Comparison of ENCODE assay signal across 21 cellular contexts in the genomic region with DNA sequence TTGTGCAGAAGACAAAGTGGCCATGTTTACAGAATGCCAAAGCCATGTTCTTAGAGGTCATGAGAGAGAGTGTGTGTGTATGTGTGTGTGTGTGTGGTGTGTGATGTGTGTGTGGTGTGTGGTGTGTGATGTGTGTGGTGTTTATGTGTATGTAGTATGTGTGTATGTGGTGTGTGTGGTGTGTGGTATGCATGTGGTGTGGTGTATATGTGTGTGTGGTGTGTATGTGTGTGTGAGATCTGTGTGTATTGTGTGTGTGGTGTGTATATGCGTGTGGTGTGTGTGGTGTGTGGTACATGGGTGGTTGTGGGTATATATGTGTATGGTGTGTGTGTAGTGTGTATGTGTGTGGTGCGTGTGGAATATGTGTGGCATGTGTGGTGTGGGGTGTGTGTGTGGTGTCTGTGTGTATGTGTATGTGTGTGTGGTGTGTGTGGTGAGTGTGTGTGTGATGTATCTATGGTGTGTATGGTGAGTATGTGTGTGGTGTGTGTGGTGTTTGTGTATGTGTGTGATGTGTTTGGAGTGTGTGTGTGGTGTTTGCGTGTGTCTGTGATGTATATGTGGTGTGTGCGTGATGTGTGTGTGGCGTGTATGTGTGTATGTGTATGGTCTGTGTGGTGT. TPM values are rescaled to one million over a fixed set of nuclear protein-coding genes. Genes with fewer than 3 reads are reported as not detected.
DNase-seq lines count a peak whose midpoint lies in the region; ATAC-seq, FAIRE-seq and TF ChIP-seq lines count a peak whose summit lies in the region.
"Had no signal": no experiment of that assay in that cellular context is flagged by ENCODE, and none has a peak within 500 bp of the region (broad histone marks: within the 10 kb centered on the region; RNA-seq: fewer than 3 reads in every experiment).

No MANE protein-coding gene starts in this region.

- POLR2A ChIA-PET in HEK293 (lab: Yijun Ruan, JAX): no interaction called here

- H3K18ac ChIP-seq in neuronal stem cell (ENCODE audit: low read length): peak overlapping the region; percentile 85

- H2BK5ac ChIP-seq in neuronal stem cell (ENCODE audit: low read length): peak overlapping the region; percentile 82

- H3K4ac ChIP-seq in neuronal stem cell (ENCODE audit: low read length): peak overlapping the region; percentile 46

- peak overlapping the region; percentile 94 for H2AK5ac ChIP-seq in neuronal stem cell (ENCODE audit: low read depth, low read length)

- DNase-seq in bronchial epithelial cell (ENCODE audit: low read depth) (no peak), neuronal stem cell (ENCODE audit: low spot score) (no peak), endodermal cell (no peak), DMS53 treated with DMSO at 0.1 percent for 48 hours (lab: John Stamatoyannopoulos, UW; ENCODE audit: unreplicated experiment) (no peak)
- DNase-seq: C1 segment of cervical spinal cord, GF-D8, GOT3, HFFc6, Karpas-422, MG63, NCI-H1092, NCI-H146, NCI-H2081, NCI-H748 treated with DMSO at 0.1 percent for 48 hours, OCI-M1, SIG-M5 had no signal

- peak; percentile 100 for FAIRE-seq in bronchial epithelial cell (lab: Jason Lieb, UNC)

- H2BK12ac ChIP-seq in neuronal stem cell (ENCODE audit: low read length): peak overlapping the region; percentile 84

- H3K36me3 Mint-ChIP-seq in endodermal cell (ENCODE audit: low read depth): no peaks in the 10 kb centered on the region

- H3K9me3 Mint-ChIP-seq in endodermal cell: no peaks in the 10 kb centered on the region
- H3K9me3 Mint-ChIP-seq: HFFc6 had no signal

- no peak for TF ChIP-seq CTCF in HEK293 (tag by site-specific recombination; IDR thresholded peaks at IDR 0.05)
- no peak for TF ChIP-seq CTCF in bronchial epithelial cell (IDR thresholded peaks at IDR 0.05; ENCODE audit: insufficient read depth, low read length, severe bottlenecking)
- TF ChIP-seq CTCF in endodermal cell (conservative IDR thresholded peaks at IDR 0.05): no peak

- no peaks in the 10 kb centered on the region for H3K27me3 Mint-ChIP-seq in endodermal cell (ENCODE audit: insufficient read depth)

- peak overlapping the region; percentile 99 for H4K8ac ChIP-seq in neuronal stem cell (ENCODE audit: low read depth, low read length)

- no peaks in the 10 kb centered on the region for H3K36me3 ChIP-seq in HEK293 (ENCODE audit: control insufficient read depth in 2 of 2, insufficient read depth in 1 of 2, low read length in 2 of 2)
- H3K36me3 ChIP-seq in bronchial epithelial cell (ENCODE audit: control insufficient read depth, insufficient read depth, low read length): no peaks in the 10 kb centered on the region
- peaks cover 0 to 5% of the 10 kb centered on the region in 2 donors for H3K36me3 ChIP-seq in neuronal stem cell (replicated peaks in 1 of 2; ENCODE audit: control insufficient read depth in 2 of 2, insufficient read depth in 2 of 2, low read length in 2 of 2)
- H3K36me3 ChIP-seq in endodermal cell (ENCODE audit: control insufficient read depth, insufficient read depth, low read length): no peaks in the 10 kb centered on the region
- H3K36me3 ChIP-seq: MG63 had no signal

- H3K4me3 Mint-ChIP-seq in endodermal cell: no peak overlapping the region
- H3K4me3 Mint-ChIP-seq: HFFc6 had no signal

- H3K4me2 ChIP-seq in neuronal stem cell (ENCODE audit: insufficient read depth, low read length, poor library complexity, severe bottlenecking): no peak overlapping the region

- H2BK120ac ChIP-seq in neuronal stem cell (ENCODE audit: low read depth, low read length): no peak overlapping the region

- H3K79me1 ChIP-seq in neuronal stem cell (ENCODE audit: low read depth, low read length): peaks cover 9% of the 10 kb centered on the region

- H4K91ac ChIP-seq in neuronal stem cell (ENCODE audit: low read depth, low read length, poor library complexity): peak overlapping the region; percentile 98

- H3K14ac ChIP-seq in neuronal stem cell (ENCODE audit: low read length): peak overlapping the region; percentile 90

- H3K23ac ChIP-seq in neuronal stem cell (ENCODE audit: low read depth, low read length, poor library complexity): peak overlapping the region; percentile 95

- no peak for ATAC-seq in GM18511 (IDR thresholded peaks at IDR 0.05; ENCODE audit: unreplicated experiment)

- CTCF ChIA-PET in HEK293 (lab: Yijun Ruan, JAX): no interaction called here

- H3K4me1 ChIP-seq in HEK293 (ENCODE audit: control insufficient read depth, insufficient read depth, low read length): no peaks in the 10 kb centered on the region
- H3K4me1 ChIP-seq in neuronal stem cell (ENCODE audit: control insufficient read depth in 2 of 2, insufficient read depth in 1 of 2, low read depth in 1 of 2, low read length in 2 of 2): peaks cover 0 to 12% of the 10 kb centered on the region in 2 donors
- H3K4me1 ChIP-seq in endodermal cell (ENCODE audit: control insufficient read depth, insufficient read depth, low read length): no peaks in the 10 kb centered on the region

- H3K27ac ChIP-seq in HEK293 (ENCODE audit: extremely low read depth, low read depth, low read length): no peak overlapping the region
- H3K27ac ChIP-seq in neuronal stem cell (replicated peaks; ENCODE audit: low read length): no peak overlapping the region
- no peak overlapping the region for H3K27ac ChIP-seq in endodermal cell (ENCODE audit: low read depth, low read length)

- H3K27ac Mint-ChIP-seq in endodermal cell: no peak overlapping the region
- H3K27ac Mint-ChIP-seq: HFFc6 had no signal

- no peak overlapping the region for H3K4me3 ChIP-seq in HEK293 (ENCODE audit: low read depth, low read length)
- no peak overlapping the region for H3K4me3 ChIP-seq in bronchial epithelial cell (ENCODE audit: low read depth, low read length)
- peak overlapping the region in 1 of 2 donors; percentile 70 for H3K4me3 ChIP-seq in neuronal stem cell (ENCODE audit: low read length in 2 of 2)
- H3K4me3 ChIP-seq in endodermal cell (ENCODE audit: low read length): no peak overlapping the region
- H3K4me3 ChIP-seq: MG63 had no signal

- H3K9me3 ChIP-seq in HEK293 (ENCODE audit: control insufficient read depth, insufficient read depth, low read depth, low read length): no peaks in the 10 kb centered on the region
- H3K9me3 ChIP-seq in neuronal stem cell (replicated peaks in 1 of 2; ENCODE audit: control insufficient read depth in 2 of 2, insufficient read depth in 1 of 2, low read depth in 1 of 2, low read length in 2 of 2): peaks cover 0 to 9% of the 10 kb centered on the region in 2 donors
- no peaks in the 10 kb centered on the region for H3K9me3 ChIP-seq in endodermal cell (ENCODE audit: control insufficient read depth, low read length)

- H3K27me3 ChIP-seq in bronchial epithelial cell (ENCODE audit: control insufficient read depth, insufficient read depth, low read length) (no peaks in the 10 kb centered on the region), neuronal stem cell (ENCODE audit: control insufficient read depth in 3 of 3, insufficient read depth in 3 of 3, low read depth in 1 of 3, low read length in 3 of 3) (peaks cover 0 to 6% (median 3%) of the 10 kb centered on the region in 3 experiments), endodermal cell (ENCODE audit: control insufficient read depth, insufficient read depth, low read length, poor library complexity, severe bottlenecking) (no peaks in the 10 kb centered on the region)
- H3K27me3 ChIP-seq: MG63 had no signal

- H3K4me1 Mint-ChIP-seq in endodermal cell: peaks cover 10% of the 10 kb centered on the region

- H2AFZ ChIP-seq in neuronal stem cell (ENCODE audit: low read length): no peak overlapping the region

- WGBS in neuronal stem cell (ENCODE audit: extremely low coverage in 2 of 2, insufficient read length in 2 of 2, insufficient replicate concordance in 1 of 2), 2 donors: 100% methylated on average over 4 of the region's 5 CpGs; no CpG with 5 or more reads in 1 of the 2 donors
- WGBS in endodermal cell (ENCODE audit: insufficient coverage in 1 of 2, insufficient read length in 1 of 2), 2 experiments: 74 to 80% methylated on average over 5 of the region's 5 CpGs

- H3K9ac ChIP-seq in neuronal stem cell (ENCODE audit: low read depth, low read length, poor library complexity) (peak overlapping the region; percentile 9), endodermal cell (ENCODE audit: extremely low read depth, low read length, poor library complexity, severe bottlenecking) (no peak overlapping the region)

- H2BK15ac ChIP-seq in neuronal stem cell (ENCODE audit: low read length): peak overlapping the region; percentile 74

TF ChIP-seq in HEK293, 187 proteins besides CTCF, POLR2A, EP300 and RAD21 (continues in another document):
- TF ChIP-seq, protein P1, sequence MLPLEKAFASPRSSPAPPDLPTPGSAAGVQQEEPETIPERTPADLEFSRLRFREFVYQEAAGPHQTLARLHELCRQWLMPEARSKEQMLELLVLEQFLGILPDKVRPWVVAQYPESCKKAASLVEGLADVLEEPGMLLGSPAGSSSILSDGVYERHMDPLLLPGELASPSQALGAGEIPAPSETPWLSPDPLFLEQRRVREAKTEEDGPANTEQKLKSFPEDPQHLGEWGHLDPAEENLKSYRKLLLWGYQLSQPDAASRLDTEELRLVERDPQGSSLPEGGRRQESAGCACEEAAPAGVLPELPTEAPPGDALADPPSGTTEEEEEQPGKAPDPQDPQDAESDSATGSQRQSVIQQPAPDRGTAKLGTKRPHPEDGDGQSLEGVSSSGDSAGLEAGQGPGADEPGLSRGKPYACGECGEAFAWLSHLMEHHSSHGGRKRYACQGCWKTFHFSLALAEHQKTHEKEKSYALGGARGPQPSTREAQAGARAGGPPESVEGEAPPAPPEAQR (tag by site-specific recombination; IDR thresholded peaks at IDR 0.05): no peak
- TF ChIP-seq ZNF350 (tag by site-specific recombination; IDR thresholded peaks at IDR 0.05): no peak
- TF ChIP-seq ZNF544 (tag by site-specific recombination; IDR thresholded peaks at IDR 0.05): 0 out of 2 replicates have a peak, but pooled peaks have one; percentile 38

RNA-seq across cellular contexts. Expression of a gene that starts 8.2 kb away (rescaled TPM):
- 25,286 and 30,463 TPM in 2 replicates for total RNA-seq in bronchial epithelial cell
- 0.07 TPM for polyA plus RNA-seq in neuronal stem cell (2013, experiment 1 of 2)
- 0.03 TPM for polyA plus RNA-seq in neuronal stem cell (2013, experiment 2 of 2)
- total RNA-seq in endodermal cell: not detected
- 0.36 TPM for polyA plus RNA-seq in endodermal cell (2013, experiment 1 of 2)
- polyA plus RNA-seq in endodermal cell (2013, experiment 2 of 2): 0.62 TPM

RNA-seq across cellular contexts. Expression of a gene that starts 20.0 kb away (rescaled TPM):
- total RNA-seq in bronchial epithelial cell (1,390 and 10,131 TPM in 2 replicates), endodermal cell (not detected)
- not detected for polyA plus RNA-seq in neuronal stem cell (2013, experiment 1 of 2)
- 0.03 TPM for polyA plus RNA-seq in neuronal stem cell (2013, experiment 2 of 2)
- polyA plus RNA-seq in endodermal cell (2013, experiment 1 of 2): not detected
- polyA plus RNA-seq in endodermal cell (2013, experiment 2 of 2): not detected
- total RNA-seq: A673, NCI-H460 had no signal

RNA-seq across cellular contexts. Expression of a gene that starts 45.9 kb away (rescaled TPM):
- total RNA-seq in bronchial epithelial cell (463 and 1,445 TPM in 2 replicates), endodermal cell (not detected)
- polyA plus RNA-seq in neuronal stem cell (2013, experiment 1 of 2): not detected
- not detected for polyA plus RNA-seq in neuronal stem cell (2013, experiment 2 of 2)
- polyA plus RNA-seq in endodermal cell (2013, experiment 1 of 2): not detected
- polyA plus RNA-seq in endodermal cell (2013, experiment 2 of 2): not detected
- total RNA-seq: A673, NCI-H460, RPMI7951 had no signal

RNA-seq across cellular contexts. Expression of a gene that starts 56.1 kb away (rescaled TPM):
- 191 and 204 TPM in 2 replicates for total RNA-seq in bronchial epithelial cell
- polyA plus RNA-seq in neuronal stem cell (2013, experiment 1 of 2): 353 TPM
- polyA plus RNA-seq in neuronal stem cell (2013, experiment 2 of 2): 340 TPM
- 100 to 1,000 TPM; 526 to 573 TPM for total RNA-seq in endodermal cell
- polyA plus RNA-seq in endodermal cell (2013, experiment 1 of 2): 718 TPM
- polyA plus RNA-seq in endodermal cell (2013, experiment 2 of 2): 619 TPM

Comparison
In these comparisons a context has a peak if more than half of its experiments do, and no peak if none do; other contexts are left out.
1. RNA of a gene that starts 8.2 kb away (total RNA-seq): 25,286 to 30,463 TPM in bronchial epithelial cell; not detected in endodermal cell; every median in the first group is over 1,000 times any median in the second.
2. RNA of a gene that starts 20.0 kb away (total RNA-seq): 1,390 to 10,131 TPM in bronchial epithelial cell; not detected in endodermal cell; every median in the first group is over 1,000 times any median in the second.
3. RNA of a gene that starts 45.9 kb away (total RNA-seq): 463 to 1,445 TPM in bronchial epithelial cell; not detected in endodermal cell; every median in the first group is over 100 times any median in the second.